8 cellular contexts compared by ENCODE assay signal in the genomic region with DNA sequence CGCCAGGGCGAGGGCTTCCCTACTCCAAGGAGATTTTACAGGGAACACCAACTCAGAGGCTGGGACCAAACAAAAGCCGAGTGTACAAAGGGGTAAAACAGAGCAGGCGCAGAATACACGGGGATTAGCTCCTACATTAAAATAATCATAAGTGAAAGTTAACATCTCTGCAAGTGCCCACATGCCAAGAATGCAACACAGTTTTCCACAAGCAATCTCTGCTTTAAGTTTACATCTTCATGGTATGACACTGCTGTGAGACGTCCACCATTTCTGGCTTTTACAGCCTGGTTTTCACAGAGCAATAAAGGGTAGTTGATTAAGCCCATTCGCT. TPM values are rescaled to one million over a fixed set of nuclear protein-coding genes. Genes with fewer than 3 reads are reported as not detected.
DNase-seq lines count a peak whose midpoint lies in the region; ATAC-seq and TF ChIP-seq lines count a peak whose summit lies in the region.
"Had no signal": no experiment of that assay in that cellular context is flagged by ENCODE, and none has a peak within 500 bp of the region (broad histone marks: within the 10 kb centered on the region; RNA-seq: fewer than 3 reads in every experiment).

No MANE protein-coding gene starts in this region.

- DNase-seq in mammary epithelial cell, result no peak
- DNase-seq in right lobe of liver, result no peak
- DNase-seq in thyroid gland, result no peak
- DNase-seq: occipital lobe had no signal

- H3K9ac ChIP-seq in HUES48 (ENCODE audit: low read depth, low read length) (0 out of 2 replicates have a peak overlapping the region, but pooled peaks have one; percentile 26), mammary epithelial cell (ENCODE audit: insufficient read depth, low read length) (peak overlapping the region; percentile 88)

- H3K27ac ChIP-seq in HUES48 (ENCODE audit: low read depth, low read length), result peak overlapping the region; percentile 74
- peak overlapping the region; percentile 82 for H3K27ac ChIP-seq in mammary epithelial cell (ENCODE audit: insufficient read depth, low read depth, low read length)
- no peak overlapping the region for H3K27ac ChIP-seq in right lobe of liver
- H3K27ac ChIP-seq in thyroid gland, result peak overlapping the region in 2 of 3 donors; percentile 59 to 69

- 0% methylated on average over 7 of the region's 7 CpGs for WGBS in mammary epithelial cell (ENCODE audit: low coverage, missing lambda C conversion rate)
- WGBS in right lobe of liver (ENCODE audit: insufficient coverage, low coverage, low lambda C conversion rate, missing lambda C conversion rate), result 25% methylated on average over 5 of the region's 7 CpGs
- WGBS in thyroid gland, 2 donors, result 11 to 13% methylated on average over 5 to 7 of the region's 7 CpGs

- BruUV-seq in mammary epithelial cell (replicated peaks; lab: Mats Ljungman, UMichigan), result TSS peak; percentile 46

- no peak for TF ChIP-seq CTCF in mammary epithelial cell (conservative IDR thresholded peaks at IDR 0.05 in 1 of 2, IDR thresholded peaks at IDR 0.05 in 1 of 2; ENCODE audit: extremely low read depth in 1 of 2, insufficient read depth in 1 of 2, low read depth in 1 of 2, low read length in 2 of 2)
- TF ChIP-seq CTCF in right lobe of liver (IDR thresholded peaks at IDR 0.05), result no peak
- no peak for TF ChIP-seq CTCF in thyroid gland (IDR thresholded peaks at IDR 0.05)

- in situ Hi-C loops in mammary epithelial cell (cut with MboI; ENCODE audit: low sequenced_read_pairs in 2 of 2), result no loop called here

- dilution Hi-C loops in mammary epithelial cell (cut with HindIII; ENCODE audit: low sequenced_read_pairs), result no loop called here

- peak overlapping the region; percentile 93 for H2AFZ ChIP-seq in mammary epithelial cell (ENCODE audit: low read depth, low read length)

- H3K27me3 ChIP-seq in HUES48 (ENCODE audit: control insufficient read depth, insufficient read depth, low read length) (peaks cover 19% of the 10 kb centered on the region), mammary epithelial cell (ENCODE audit: insufficient read depth, low read length) (no peaks in the 10 kb centered on the region), right lobe of liver (peaks cover 3 to 11% of the 10 kb centered on the region in 2 donors), thyroid gland (no peaks in the 10 kb centered on the region)

- peak overlapping the region; percentile 93 for H3K4me2 ChIP-seq in mammary epithelial cell (ENCODE audit: insufficient read depth, low read depth, low read length)

- H3K9me3 ChIP-seq in HUES48 (ENCODE audit: control insufficient read depth, insufficient read depth, low read length) (no peaks in the 10 kb centered on the region), mammary epithelial cell (replicated peaks; ENCODE audit: insufficient read depth, low read length) (no peaks in the 10 kb centered on the region), right lobe of liver (no peaks in the 10 kb centered on the region), thyroid gland (no peaks in the 10 kb centered on the region)

- peaks cover 14% of the 10 kb centered on the region for H3K4me1 ChIP-seq in HUES48 (ENCODE audit: control insufficient read depth, insufficient read depth, low read length)
- H3K4me1 ChIP-seq in mammary epithelial cell (ENCODE audit: insufficient read depth, low read length), result peaks cover 40% of the 10 kb centered on the region
- no peaks in the 10 kb centered on the region for H3K4me1 ChIP-seq in right lobe of liver
- no peaks in the 10 kb centered on the region for H3K4me1 ChIP-seq in thyroid gland

- intact Hi-C loops in mammary epithelial cell (cut with micrococcal nuclease) (loop anchor here (5.0 kb wide), 2 partner anchors 86 to 204 kb away; no protein-coding TSS in a partner anchor), right lobe of liver (cut with DNase I) (no loop called here), thyroid gland (cut with DNase I) (no loop called here)

- TF ChIP-seq POLR2A in right lobe of liver (IDR thresholded peaks at IDR 0.05) (no peak), thyroid gland (IDR thresholded peaks at IDR 0.05) (no peak)

- H3K36me3 ChIP-seq in HUES48 (ENCODE audit: control insufficient read depth, insufficient read depth, low read length), result no peaks in the 10 kb centered on the region
- no peaks in the 10 kb centered on the region for H3K36me3 ChIP-seq in mammary epithelial cell (ENCODE audit: insufficient read depth, low read length)
- H3K36me3 ChIP-seq in right lobe of liver, result no peaks in the 10 kb centered on the region
- H3K36me3 ChIP-seq in thyroid gland, result no peaks in the 10 kb centered on the region

- H3K79me2 ChIP-seq in mammary epithelial cell (ENCODE audit: insufficient read depth, low read length), result peaks cover 11% of the 10 kb centered on the region

- no peaks in the 10 kb centered on the region for H4K20me1 ChIP-seq in mammary epithelial cell (ENCODE audit: insufficient read depth, low read length)

- CTCF ChIA-PET in mammary epithelial cell (lab: Charles Lee; ENCODE audit: low non-redundant PET), result interaction anchor here (0.7 kb wide), 1 partner anchor 14 kb away, joined by 3 read pairs; no protein-coding TSS in a partner anchor

- ATAC-seq in right lobe of liver (no peak), HG02870 (IDR thresholded peaks at IDR 0.05; ENCODE audit: unreplicated experiment) (no peak), HG03139 (IDR thresholded peaks at IDR 0.05; ENCODE audit: unreplicated experiment) (no peak)
- ATAC-seq in activated CD4-positive, CD25-positive, alpha-beta regulatory T cell treated with anti-CD3 and anti-CD28 coated beads, Interleukin-2, amount 50 U/mL, for 24 hours, result no peak

- H3K4me3 ChIP-seq in HUES48 (ENCODE audit: low read depth, low read length), result peak overlapping the region; percentile 62
- H3K4me3 ChIP-seq in mammary epithelial cell (replicated peaks in 1 of 3; ENCODE audit: insufficient read depth in 1 of 3, low read depth in 2 of 3, low read length in 3 of 3), result peak overlapping the region; percentile 69 to 87 (median 76)
- peak overlapping the region; percentile 27 to 49 (median 37) for H3K4me3 ChIP-seq in right lobe of liver
- peak overlapping the region; percentile 24 to 54 (median 49) for H3K4me3 ChIP-seq in thyroid gland (replicated peaks in 1 of 3)

RNA-seq across cellular contexts. Expression of a gene that starts 0.5 kb away (rescaled TPM):
- 10 to 100 TPM; 27.9 to 33.2 TPM for total RNA-seq in mammary epithelial cell
- polyA plus RNA-seq in mammary epithelial cell, result 11.1 TPM
- polyA minus RNA-seq in mammary epithelial cell, result 11.8 TPM
- total RNA-seq in right lobe of liver, result 1 to 10 TPM in 2 of 6 experiments, under 1 TPM in 4; 0.21 to 3.8 (median 0.79) TPM
- 10 to 100 TPM in 3 of 4 donors, 1 to 10 TPM in 1; 3.0 to 18.7 (median 12.7) TPM for total RNA-seq in thyroid gland

Comparison
In these comparisons a context has a peak if more than half of its experiments do, and no peak if none do; other contexts are left out.
1. H3K27ac ChIP-seq: peak in HUES48 (single experiment), mammary epithelial cell (single experiment) and thyroid gland (2 of 3); none in right lobe of liver (0 of 3).
2. Peak in every context shown above with its lines, with median percentiles within 50 percentile points of each other: H3K4me3 ChIP-seq.